In the genomic region with DNA sequence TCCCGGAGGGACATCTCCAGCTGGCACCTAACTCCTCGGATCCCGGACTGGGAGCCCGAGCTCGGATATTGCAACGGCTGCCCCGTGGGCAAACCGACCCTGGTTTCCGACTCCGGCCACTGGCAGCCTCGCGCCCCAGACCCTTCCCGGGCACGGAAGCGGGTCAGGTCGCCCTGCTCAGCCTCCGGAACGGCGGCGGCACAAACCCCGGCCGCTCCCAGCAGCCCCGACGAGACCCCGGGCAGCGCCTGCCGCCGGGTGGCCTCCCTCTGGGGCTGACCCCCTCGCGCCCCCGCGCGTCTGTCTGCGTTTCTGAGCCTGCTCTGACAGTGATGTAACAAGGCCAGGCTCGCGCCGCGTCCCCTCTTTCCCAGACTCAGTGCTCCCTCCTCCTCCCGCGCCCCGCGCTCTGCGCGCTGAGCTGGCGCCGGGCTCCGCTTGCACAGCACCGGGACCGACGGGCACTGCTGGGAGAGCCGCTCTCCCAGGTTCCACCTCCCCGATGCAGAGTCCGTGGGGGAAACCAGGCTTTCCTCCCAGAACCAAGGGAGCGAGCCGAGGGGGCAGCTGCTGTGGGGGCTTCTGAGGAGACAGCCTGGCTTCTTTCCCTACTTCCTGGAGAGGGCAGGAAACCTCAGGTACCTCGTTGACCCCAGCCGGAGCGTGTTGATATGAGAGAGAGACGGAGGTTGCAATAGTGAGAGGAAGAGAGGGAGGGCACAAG, we compare ENCODE assay signal across 1 cellular context.
TF ChIP-seq lines count a peak whose summit lies in the region.

A gene with protein sequence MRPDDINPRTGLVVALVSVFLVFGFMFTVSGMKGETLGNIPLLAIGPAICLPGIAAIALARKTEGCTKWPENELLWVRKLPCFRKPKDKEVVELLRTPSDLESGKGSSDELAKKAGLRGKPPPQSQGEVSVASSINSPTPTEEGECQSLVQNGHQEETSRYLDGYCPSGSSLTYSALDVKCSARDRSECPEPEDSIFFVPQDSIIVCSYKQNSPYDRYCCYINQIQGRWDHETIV (plus strand): TSS at position 373 of the 724 bp plus-strand sequence. CDS start 644 bp downstream, outside the sequence.

TF ChIP-seq in H1, 55 proteins besides CTCF, POLR2A, EP300 and RAD21 (continued from another document):
- TF ChIP-seq, protein P1, sequence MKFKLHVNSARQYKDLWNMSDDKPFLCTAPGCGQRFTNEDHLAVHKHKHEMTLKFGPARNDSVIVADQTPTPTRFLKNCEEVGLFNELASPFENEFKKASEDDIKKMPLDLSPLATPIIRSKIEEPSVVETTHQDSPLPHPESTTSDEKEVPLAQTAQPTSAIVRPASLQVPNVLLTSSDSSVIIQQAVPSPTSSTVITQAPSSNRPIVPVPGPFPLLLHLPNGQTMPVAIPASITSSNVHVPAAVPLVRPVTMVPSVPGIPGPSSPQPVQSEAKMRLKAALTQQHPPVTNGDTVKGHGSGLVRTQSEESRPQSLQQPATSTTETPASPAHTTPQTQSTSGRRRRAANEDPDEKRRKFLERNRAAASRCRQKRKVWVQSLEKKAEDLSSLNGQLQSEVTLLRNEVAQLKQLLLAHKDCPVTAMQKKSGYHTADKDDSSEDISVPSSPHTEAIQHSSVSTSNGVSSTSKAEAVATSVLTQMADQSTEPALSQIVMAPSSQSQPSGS (IDR thresholded peaks at IDR 0.05; ENCODE audit: low read length), result no peak
- TF ChIP-seq PHF8 (conservative IDR thresholded peaks at IDR 0.05; ENCODE audit: low read depth, low read length) (0 out of 2 replicates have a peak, but pooled peaks have one; percentile 5), CEBPB (IDR thresholded peaks at IDR 0.05; ENCODE audit: low read depth, low read length) (peak; percentile 52; the same call in 1 of the 2 replicates), E2F6 (IDR thresholded peaks at IDR 0.05) (peak; percentile 76; the same call in 1 of the 2 replicates), SUZ12 (IDR thresholded peaks at IDR 0.05; ENCODE audit: low read length) (peak; percentile 62), EZH2 (IDR thresholded peaks at IDR 0.05; ENCODE audit: low read depth, low read length, severe bottlenecking) (peak; percentile 61), TCF12 (IDR thresholded peaks at IDR 0.05; ENCODE audit: low read depth, low read length) (no peak), SP1 (IDR thresholded peaks at IDR 0.05; ENCODE audit: low read depth, low read length) (no peak), RBBP5 (IDR thresholded peaks at IDR 0.05; ENCODE audit: borderline replicate concordance, low read depth, low read length) (peak; percentile 40; the same call in 1 of the 2 replicates), CREB1 (IDR thresholded peaks at IDR 0.05) (no peak; the same call in 1 of the 2 replicates), SRF (IDR thresholded peaks at IDR 0.05; ENCODE audit: low read depth, low read length) (no peak), ASH2L (IDR thresholded peaks at IDR 0.05; ENCODE audit: low read length) (peak; percentile 83), KDM4A (IDR thresholded peaks at IDR 0.05; ENCODE audit: low read depth, low read length, severe bottlenecking) (peak; percentile 98), HDAC2 (IDR thresholded peaks at IDR 0.05; ENCODE audit: borderline replicate concordance in 1 of 2, low read depth in 2 of 2, low read length in 2 of 2) (no peak)
